1 cellular context compared by ENCODE assay signal in genomic region chr5:134609232-134609851, GRCh38.
TF ChIP-seq lines count a peak whose summit lies in the region.

No MANE protein-coding gene starts in this region.

TF ChIP-seq in GM23338, 12 proteins besides CTCF, POLR2A, EP300 and RAD21 (continued from another document):
- TF ChIP-seq ZNF462 (CRISPR knock-in tag; IDR thresholded peaks at IDR 0.05) = no peak
- no peak for TF ChIP-seq STAT1 (IDR thresholded peaks at IDR 0.05; ENCODE audit: unreplicated experiment)
- TF ChIP-seq NANOG (IDR thresholded peaks at IDR 0.05; ENCODE audit: borderline replicate concordance) = no peak
- no peak for TF ChIP-seq EZH2phosphoT487 (IDR thresholded peaks at IDR 0.05; ENCODE audit: unreplicated experiment)
- TF ChIP-seq, protein P1, sequence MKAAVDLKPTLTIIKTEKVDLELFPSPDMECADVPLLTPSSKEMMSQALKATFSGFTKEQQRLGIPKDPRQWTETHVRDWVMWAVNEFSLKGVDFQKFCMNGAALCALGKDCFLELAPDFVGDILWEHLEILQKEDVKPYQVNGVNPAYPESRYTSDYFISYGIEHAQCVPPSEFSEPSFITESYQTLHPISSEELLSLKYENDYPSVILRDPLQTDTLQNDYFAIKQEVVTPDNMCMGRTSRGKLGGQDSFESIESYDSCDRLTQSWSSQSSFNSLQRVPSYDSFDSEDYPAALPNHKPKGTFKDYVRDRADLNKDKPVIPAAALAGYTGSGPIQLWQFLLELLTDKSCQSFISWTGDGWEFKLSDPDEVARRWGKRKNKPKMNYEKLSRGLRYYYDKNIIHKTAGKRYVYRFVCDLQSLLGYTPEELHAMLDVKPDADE (IDR thresholded peaks at IDR 0.05) = no peak
- no peak for TF ChIP-seq POLR2AphosphoS5 (IDR thresholded peaks at IDR 0.05; ENCODE audit: low read depth)
- no peak for TF ChIP-seq REST (IDR thresholded peaks at IDR 0.05; ENCODE audit: unreplicated experiment)
- TF ChIP-seq ZNF331 (CRISPR knock-in tag; IDR thresholded peaks at IDR 0.05; ENCODE audit: low read depth) = no peak
